12 cellular contexts compared by ENCODE assay signal in the genomic region with DNA sequence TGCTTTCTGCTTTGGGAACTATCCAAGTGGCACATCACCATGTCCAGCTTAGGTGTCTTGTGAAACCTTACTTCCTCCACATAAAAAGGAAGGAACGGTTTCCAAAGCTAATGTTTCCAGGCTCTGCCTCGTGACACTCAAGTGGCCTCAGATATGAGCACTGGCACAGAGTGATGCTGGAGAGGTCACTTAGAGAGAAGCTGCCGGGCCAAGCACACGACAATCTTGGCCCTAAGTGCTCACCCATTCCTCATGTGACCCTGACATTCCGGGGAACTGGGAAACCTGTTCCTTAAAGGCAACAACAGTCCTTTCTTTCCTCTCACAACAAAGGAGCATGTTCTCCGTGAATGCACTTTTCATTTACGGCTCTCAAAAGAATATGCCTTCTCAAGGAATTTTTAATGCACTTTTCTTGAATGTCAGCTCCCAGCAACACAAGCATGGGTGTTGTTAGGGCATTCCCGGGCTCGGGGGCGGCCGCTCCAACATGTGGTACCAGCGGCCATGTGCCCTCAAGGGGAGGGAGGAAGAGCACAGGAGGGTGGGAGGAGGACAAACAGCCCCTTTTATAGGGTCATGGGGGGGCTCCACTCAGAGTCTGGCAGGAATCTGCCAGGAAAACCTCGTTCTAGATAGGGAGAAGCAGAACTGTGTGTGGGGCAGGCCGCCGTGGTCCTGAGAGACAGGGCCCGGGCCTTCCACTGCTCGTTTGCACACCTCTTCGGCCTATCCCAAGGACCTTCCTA.
DNase-seq lines count a peak whose midpoint lies in the region; ATAC-seq and TF ChIP-seq lines count a peak whose summit lies in the region.
"Had no signal": no experiment of that assay in that cellular context is flagged by ENCODE, and none has a peak within 500 bp of the region (broad histone marks: within the 10 kb centered on the region; RNA-seq: fewer than 3 reads in every experiment).

No MANE protein-coding gene starts in this region.

- H3K27ac ChIP-seq in muscle layer of duodenum (ENCODE audit: low read length) (peak overlapping the region; percentile 6), thyroid gland (peak overlapping the region; percentile 81 to 91 (median 88)), hepatocyte (no peak overlapping the region)

- peaks cover 26% of the 10 kb centered on the region for H3K4me1 Mint-ChIP-seq in activated T-helper 17 cell treated with anti-CD3 and anti-CD28 coated beads, Interleukin-2, amount 50 U/mL, for 72 hours

- TF ChIP-seq POLR2A in thyroid gland (IDR thresholded peaks at IDR 0.05), result peak in 1 of 2 donors; percentile 19

- peaks cover 95% of the 10 kb centered on the region for H3K36me3 Mint-ChIP-seq in activated T-helper 17 cell treated with anti-CD3 and anti-CD28 coated beads, Interleukin-2, amount 50 U/mL, for 72 hours (ENCODE audit: low read depth)

- no peaks in the 10 kb centered on the region for H4K20me1 ChIP-seq in hepatocyte (ENCODE audit: insufficient read depth, poor library complexity, severe bottlenecking)

- no peak for TF ChIP-seq CTCF in thyroid gland (IDR thresholded peaks at IDR 0.05)
- TF ChIP-seq CTCF in hepatocyte (IDR thresholded peaks at IDR 0.05; ENCODE audit: poor library complexity), result no peak

- intact Hi-C loops in thyroid gland (cut with DNase I), result no loop called here

- H3K36me3 ChIP-seq in muscle layer of duodenum (ENCODE audit: control insufficient read depth in 1 of 2, insufficient read depth in 2 of 2, low read length in 2 of 2) (peaks cover 8 to 17% of the 10 kb centered on the region in 2 donors), thyroid gland (peaks cover 0 to 4% of the 10 kb centered on the region in 2 donors), hepatocyte (replicated peaks; ENCODE audit: insufficient read depth, low read depth) (no peaks in the 10 kb centered on the region)

- no peak overlapping the region for H3K4me3 Mint-ChIP-seq in activated T-helper 17 cell treated with anti-CD3 and anti-CD28 coated beads, Interleukin-2, amount 50 U/mL, for 72 hours
- H3K4me3 Mint-ChIP-seq: activated T-cell treated with anti-CD3 and anti-CD28 coated beads, Interleukin-2, amount 50 U/mL, for 4 hours; naive thymus-derived CD4-positive, alpha-beta T cell had no signal

- no peaks in the 10 kb centered on the region for H3K27me3 ChIP-seq in muscle layer of duodenum (ENCODE audit: low read depth, low read length)
- H3K27me3 ChIP-seq in thyroid gland, result no peaks in the 10 kb centered on the region
- no peaks in the 10 kb centered on the region for H3K27me3 ChIP-seq in hepatocyte

- WGBS in thyroid gland, 2 donors, result 46 to 53% methylated on average over 18 of the region's 18 CpGs
- WGBS in hepatocyte (ENCODE audit: low lambda C conversion rate, missing lambda C conversion rate), result 84% methylated on average over 18 of the region's 18 CpGs

- DNase-seq in globus pallidus (ENCODE audit: low spot score), result peak; percentile 81
- DNase-seq in thyroid gland, result peak; percentile 90 to 91
- no peak for DNase-seq in NCI-H1417 treated with DMSO at 0.1 percent for 48 hours (lab: John Stamatoyannopoulos, UW)
- DNase-seq in hepatocyte (ENCODE audit: low spot score), result no peak
- DNase-seq: activated T-cell treated with anti-CD3 and anti-CD28 coated beads, Interleukin-2, amount 50 U/mL, for 4 hours; naive thymus-derived CD4-positive, alpha-beta T cell; NCI-H2029; stimulated activated CD4-positive, alpha-beta T cell treated with anti-CD3 and anti-CD28 coated beads, Interleukin-4, amount 100 ng/mL, for 24 hours had no signal

- H3K9me2 ChIP-seq in hepatocyte (replicated peaks; ENCODE audit: insufficient read depth), result no peaks in the 10 kb centered on the region

- no peak overlapping the region for H3K4me2 ChIP-seq in hepatocyte

- H3K4me1 ChIP-seq in muscle layer of duodenum (ENCODE audit: control insufficient read depth in 1 of 2, insufficient read depth in 2 of 2, low read length in 2 of 2) (peaks cover 0 to 24% of the 10 kb centered on the region in 2 donors), thyroid gland (peaks cover 24 to 31% of the 10 kb centered on the region in 2 donors), hepatocyte (ENCODE audit: insufficient read depth) (no peaks in the 10 kb centered on the region)

- H2AFZ ChIP-seq in hepatocyte, result no peak overlapping the region

- H3K27me3 Mint-ChIP-seq in activated T-helper 17 cell treated with anti-CD3 and anti-CD28 coated beads, Interleukin-2, amount 50 U/mL, for 72 hours, result no peaks in the 10 kb centered on the region
- H3K27me3 Mint-ChIP-seq: naive thymus-derived CD4-positive, alpha-beta T cell had no signal

- ATAC-seq in activated T-helper 17 cell treated with anti-CD3 and anti-CD28 coated beads, Interleukin-2, amount 50 U/mL, for 72 hours (replicated peaks), result no peak
- ATAC-seq in GM19455 (IDR thresholded peaks at IDR 0.05; ENCODE audit: unreplicated experiment), result no peak
- ATAC-seq: activated T-cell treated with anti-CD3 and anti-CD28 coated beads, Interleukin-2, amount 50 U/mL, for 4 hours; naive thymus-derived CD4-positive, alpha-beta T cell; Panc1 had no signal

- no peaks in the 10 kb centered on the region for H3K9me3 ChIP-seq in muscle layer of duodenum (ENCODE audit: control insufficient read depth in 1 of 2, low read length in 2 of 2)
- no peaks in the 10 kb centered on the region for H3K9me3 ChIP-seq in thyroid gland
- H3K9me3 ChIP-seq in hepatocyte (ENCODE audit: low read depth), result no peaks in the 10 kb centered on the region

- no peaks in the 10 kb centered on the region for H3K9me3 Mint-ChIP-seq in activated T-helper 17 cell treated with anti-CD3 and anti-CD28 coated beads, Interleukin-2, amount 50 U/mL, for 72 hours
- H3K9me3 Mint-ChIP-seq: activated T-cell treated with anti-CD3 and anti-CD28 coated beads, Interleukin-2, amount 50 U/mL, for 4 hours had no signal

- H3K27ac Mint-ChIP-seq in activated T-helper 17 cell treated with anti-CD3 and anti-CD28 coated beads, Interleukin-2, amount 50 U/mL, for 72 hours, result peak overlapping the region; percentile 65

- H3K4me3 ChIP-seq in muscle layer of duodenum (ENCODE audit: low read depth in 1 of 2, low read length in 2 of 2), result no peak overlapping the region
- no peak overlapping the region for H3K4me3 ChIP-seq in thyroid gland (replicated peaks in 1 of 3)
- no peak overlapping the region for H3K4me3 ChIP-seq in hepatocyte

- no peaks in the 10 kb centered on the region for H3K79me2 ChIP-seq in hepatocyte

Comparison
In these comparisons a context has a peak if more than half of its experiments do, and no peak if none do; other contexts are left out.
1. DNase-seq: peak in globus pallidus (single experiment) and thyroid gland (2 of 2); none in NCI-H1417 treated with DMSO at 0.1 percent for 48 hours (single experiment) and hepatocyte (single experiment).